In the genomic region with DNA sequence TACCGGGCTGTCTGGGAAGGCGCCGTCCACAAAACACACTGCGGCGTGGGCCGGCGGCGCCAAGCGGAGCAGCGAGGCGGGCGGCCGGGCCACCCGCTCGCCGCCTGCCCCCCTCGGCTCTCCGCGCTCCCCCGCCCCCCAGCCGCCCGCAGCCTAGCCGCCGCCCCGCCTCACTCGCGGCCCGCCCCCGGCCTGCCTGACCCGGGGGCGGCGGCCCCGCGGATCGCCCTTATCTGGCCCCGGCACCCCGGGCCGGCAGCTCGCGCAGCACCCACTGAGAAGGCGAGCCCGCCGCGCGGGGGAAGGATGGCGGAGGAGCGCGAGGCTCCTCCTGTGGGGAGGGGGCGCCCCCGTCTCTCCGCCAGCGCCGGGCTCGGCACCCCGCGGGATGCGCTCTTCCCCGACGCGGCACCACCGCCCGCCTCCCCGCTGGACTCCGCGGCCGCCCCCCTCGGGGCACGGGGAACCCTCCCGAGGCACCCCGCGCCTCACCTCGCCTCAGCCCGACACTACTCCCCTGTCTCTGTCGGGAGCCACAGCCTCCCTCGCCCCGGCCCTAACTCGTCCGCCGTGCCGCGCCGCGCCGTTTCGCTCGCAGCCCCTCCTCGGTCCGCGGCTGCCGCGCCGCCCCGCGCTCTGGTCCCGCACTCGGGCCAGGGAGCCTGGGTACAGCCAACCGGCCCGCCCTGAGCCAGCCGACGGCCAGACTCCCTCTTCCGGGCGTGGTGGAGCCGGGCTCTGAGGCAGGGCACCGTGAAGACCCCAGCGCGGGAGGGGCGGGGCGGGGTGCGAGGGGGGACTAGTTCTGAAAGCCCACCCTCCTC, we compare ENCODE assay signal across 8 cellular contexts. TPM values are rescaled to one million over a fixed set of nuclear protein-coding genes. Genes with fewer than 3 reads are reported as not detected.
DNase-seq lines count a peak whose midpoint lies in the region; ATAC-seq and TF ChIP-seq lines count a peak whose summit lies in the region.

No MANE protein-coding gene starts in this region.

- peak overlapping the region; percentile 64 for H3K9ac ChIP-seq in NT2/D1 (ENCODE audit: insufficient read length, low read depth)

- no peak overlapping the region for H3K27ac Mint-ChIP-seq in neural crest cell (ENCODE audit: unreplicated experiment)

- H3K4me1 ChIP-seq in NT2/D1 (ENCODE audit: insufficient read depth, insufficient read length) = no peaks in the 10 kb centered on the region
- peaks cover 4% of the 10 kb centered on the region for H3K4me1 ChIP-seq in foreskin keratinocyte
- peaks cover 0 to 12% (median 3%) of the 10 kb centered on the region in 4 donors for H3K4me1 ChIP-seq in upper lobe of left lung

- H3K27ac ChIP-seq in foreskin keratinocyte = peak overlapping the region; percentile 88
- peak overlapping the region; percentile 93 to 99 (median 97) for H3K27ac ChIP-seq in upper lobe of left lung

- TF ChIP-seq EP300 in upper lobe of left lung (IDR thresholded peaks at IDR 0.05) = no peak

- ATAC-seq in HG02870 (IDR thresholded peaks at IDR 0.05; ENCODE audit: unreplicated experiment) (peak; percentile 32), foreskin keratinocyte (peak; percentile 50), upper lobe of left lung (ENCODE audit: low FRiP score in 2 of 2) (peak; percentile 44 to 79)

- H3K27me3 ChIP-seq in NT2/D1 (ENCODE audit: insufficient read depth, insufficient read length) = no peaks in the 10 kb centered on the region
- no peaks in the 10 kb centered on the region for H3K27me3 ChIP-seq in foreskin keratinocyte
- peaks cover 0 to 8% (median 0%) of the 10 kb centered on the region in 4 donors for H3K27me3 ChIP-seq in upper lobe of left lung

- peak in 1 of 4 donors; percentile 35 for TF ChIP-seq POLR2A in upper lobe of left lung (IDR thresholded peaks at IDR 0.05)

- H3K9me3 ChIP-seq in NT2/D1 (ENCODE audit: insufficient read depth, low read length) (no peaks in the 10 kb centered on the region), upper lobe of left lung (no peaks in the 10 kb centered on the region)

- H3K27me3 Mint-ChIP-seq in neural crest cell (ENCODE audit: low read depth) = peaks cover 12% of the 10 kb centered on the region

- 0 to 39% methylated on average over 1 to 56 of the region's 109 CpGs for WGBS in upper lobe of left lung, 2 donors

- H3K4me3 Mint-ChIP-seq in neural crest cell = peak overlapping the region; percentile 92

- H3K4me3 ChIP-seq in NT2/D1 (ENCODE audit: insufficient read length, low read depth) (peak overlapping the region; percentile 47), upper lobe of left lung (peak overlapping the region; percentile 50 to 86 (median 80))

- H3K4me1 Mint-ChIP-seq in neural crest cell = peaks cover 24% of the 10 kb centered on the region

- H3K36me3 ChIP-seq in NT2/D1 (ENCODE audit: insufficient read depth, insufficient read length, low read length) (no peaks in the 10 kb centered on the region), upper lobe of left lung (no peaks in the 10 kb centered on the region)

- no peaks in the 10 kb centered on the region for H3K9me3 Mint-ChIP-seq in neural crest cell

- TF ChIP-seq CTCF in foreskin keratinocyte (conservative IDR thresholded peaks at IDR 0.05) = no peak
- no peak for TF ChIP-seq CTCF in neural crest cell (conservative IDR thresholded peaks at IDR 0.05)
- no peak for TF ChIP-seq CTCF in upper lobe of left lung (IDR thresholded peaks at IDR 0.05)

- no peaks in the 10 kb centered on the region for H3K36me3 Mint-ChIP-seq in neural crest cell (ENCODE audit: low read depth)

- peak; percentile 16 for DNase-seq in NOMO-1 treated with DMSO at 0.1 percent for 48 hours (lab: John Stamatoyannopoulos, UW; ENCODE audit: unreplicated experiment)
- no peak for DNase-seq in NOMO-1 treated with dmso at 0.1 percent for 144 hours (lab: John Stamatoyannopoulos, UW; ENCODE audit: unreplicated experiment)
- DNase-seq in NT2/D1 (ENCODE audit: low read depth, low spot score) = no peak
- peak; percentile 81 for DNase-seq in activated effector memory CD4-positive, alpha-beta T cell treated with anti-CD3 and anti-CD28 coated beads, Interleukin-2, amount 50 U/mL, for 16 hours
- DNase-seq in foreskin keratinocyte = no peak
- no peak for DNase-seq in neural crest cell (ENCODE audit: low read depth, low spot score)
- DNase-seq in upper lobe of left lung = peak; percentile 51 to 91

RNA-seq across cellular contexts. Expression of a gene that starts 0.6 kb away (rescaled TPM):
- total RNA-seq in foreskin keratinocyte = 15.9 and 16.8 TPM in 2 replicates
- polyA plus RNA-seq in foreskin keratinocyte = 5.1 and 5.2 TPM in 2 replicates
- 26.4 and 30.6 TPM in 2 replicates for total RNA-seq in neural crest cell
- total RNA-seq in upper lobe of left lung = 10 to 100 TPM in 5 of 6 donors, 1 to 10 TPM in 1; 9.5 to 24.4 (median 15.1) TPM

RNA-seq across cellular contexts. Expression of a gene that starts 33.0 kb away (rescaled TPM):
- total RNA-seq in foreskin keratinocyte (not detected in 2 replicates), neural crest cell (not detected in 2 replicates), upper lobe of left lung (not detected)
- polyA plus RNA-seq in foreskin keratinocyte = not detected in 2 replicates

Comparison
In these comparisons a context has a peak if more than half of its experiments do, and no peak if none do; other contexts are left out.
1. DNase-seq: peak in NOMO-1 treated with DMSO at 0.1 percent for 48 hours (single experiment), activated effector memory CD4-positive, alpha-beta T cell treated with anti-CD3 and anti-CD28 coated beads, Interleukin-2, amount 50 U/mL, for 16 hours (single experiment) and upper lobe of left lung (2 of 2); none in NOMO-1 treated with dmso at 0.1 percent for 144 hours (single experiment), NT2/D1 (single experiment), foreskin keratinocyte (0 of 2) and neural crest cell (single experiment).
2. Peak in every context shown above with its lines, with median percentiles within 50 percentile points of each other: ATAC-seq.